ENCODE assay signal across 29 cellular contexts in genomic region chr9:14269911-14270310, GRCh38. TPM values are rescaled to one million over a fixed set of nuclear protein-coding genes. Genes with fewer than 3 reads are reported as not detected.
"Had no signal": no experiment of that assay in that cellular context is flagged by ENCODE, and none has a peak within 500 bp of the region (broad histone marks: within the 10 kb centered on the region; RNA-seq: fewer than 3 reads in every experiment).

No MANE protein-coding gene starts in this region.

- ATAC-seq: left colon, natural killer cell had no signal

- H3K27ac ChIP-seq: neutrophil, pancreas, right lobe of liver, testis, tibial artery had no signal

- DNase-seq: central memory CD4-positive, alpha-beta T cell; effector CD8-positive, alpha-beta T cell; endodermal cell; erythroblast; esophagus squamous epithelium; foreskin melanocyte; glutamatergic neuron; hypothalamus; immature natural killer cell; islet precursor cell; kidney glomerular epithelial cell; left colon; midbrain; natural killer cell; pancreas; right lobe of liver; stimulated activated CD4-positive, alpha-beta T cell treated with anti-CD3 and anti-CD28 coated beads, Interleukin-12 subunit alpha, Interleukin-12 subunit beta, amount 100 ng/mL, for 4 hours; stimulated activated CD4-positive, alpha-beta T cell treated with anti-CD3 and anti-CD28 coated beads, Interleukin-1b, Interleukin-23, amount 100 ng/mL, for 48 hours; stimulated activated CD4-positive, alpha-beta T cell treated with anti-CD3 and anti-CD28 coated beads, Interleukin-4, amount 100 ng/mL, for 1 hour; stimulated activated CD8-positive, alpha-beta memory T cell treated with anti-CD3 and anti-CD28 coated beads, Interleukin-4, amount 100 ng/mL, for 48 hours; stimulated activated naive CD4-positive, alpha-beta T cell; stomach; substantia nigra; testis; tibial artery had no signal

- H3K4me3 ChIP-seq: esophagus squamous epithelium, lung, pancreas, right lobe of liver, smooth muscle cell, stomach, testis, tibial artery had no signal

- H3K27me3 ChIP-seq: esophagus squamous epithelium, pancreas, right lobe of liver, stomach, testis, tibial artery had no signal

- H3K36me3 ChIP-seq: esophagus squamous epithelium, neutrophil, pancreas, right lobe of liver, stomach had no signal

- FAIRE-seq: colon, pancreas had no signal

- H3K9me3 ChIP-seq: esophagus squamous epithelium, neutrophil, pancreas, right lobe of liver, stomach, testis, tibial artery had no signal

RNA-seq across cellular contexts. Expression of gene NFIB, which starts 44.0 kb away (rescaled TPM):
- polyA plus RNA-seq: immature natural killer cell had no signal
